ENCODE assay signal across 1 cellular context in the genomic region with DNA sequence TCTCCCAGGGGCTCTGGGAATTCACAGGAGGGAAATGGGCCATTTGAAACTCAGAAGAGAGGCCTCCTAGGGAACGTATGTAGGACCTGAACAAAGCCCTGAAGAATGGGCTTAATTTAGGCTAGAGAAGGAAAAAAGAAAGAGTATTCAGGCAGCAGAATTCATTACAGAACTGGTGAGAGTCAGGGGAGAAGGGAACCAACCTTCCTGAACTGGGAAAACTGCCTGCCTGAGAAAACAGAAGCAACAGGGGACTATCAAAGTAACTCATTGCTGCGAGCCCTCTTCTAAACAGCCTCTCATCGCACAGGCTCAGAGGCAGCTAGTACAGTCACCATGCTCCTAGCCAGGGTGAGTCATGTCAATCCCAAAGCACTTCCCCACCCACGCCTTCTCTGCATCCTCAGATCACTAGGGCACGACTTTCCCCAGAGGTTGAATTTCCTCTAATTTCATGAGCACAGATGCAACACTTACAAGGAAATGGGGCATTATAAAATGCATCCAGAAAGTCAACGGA.
TF ChIP-seq lines count a peak whose summit lies in the region.

No MANE protein-coding gene starts in this region.

TF ChIP-seq in K562, 482 proteins besides CTCF, POLR2A, EP300 and RAD21 (continued from another document):
- TF ChIP-seq ZNF318 (IDR thresholded peaks at IDR 0.05; ENCODE audit: borderline replicate concordance in 1 of 2, low read depth in 1 of 2) (0 out of 4 replicates have a peak, but pooled peaks of 1 of the 2 experiments have one; percentile 26), MBD2 (IDR thresholded peaks at IDR 0.05; ENCODE audit: borderline replicate concordance, low read depth) (no peak), BHLHE40 (IDR thresholded peaks at IDR 0.05; ENCODE audit: low read length) (peak; percentile 50; the same call in 1 of the 2 replicates), NR2C1 (IDR thresholded peaks at IDR 0.05) (no peak), NR2C1 (tag; IDR thresholded peaks at IDR 0.05) (peak; percentile 53), SMARCB1 (IDR thresholded peaks at IDR 0.05; ENCODE audit: insufficient read length, low read depth) (peak; percentile 52), NEUROD1 (IDR thresholded peaks at IDR 0.05; ENCODE audit: borderline replicate concordance, low read depth, low read length, partially characterized antibody) (peak; percentile 57), PBX2 (CRISPR knock-in tag; IDR thresholded peaks at IDR 0.05; ENCODE audit: low read depth) (no peak), PBX2 (tag; conservative IDR thresholded peaks at IDR 0.05; ENCODE audit: low read depth) (peak; percentile 22; the same call in 1 of the 2 replicates), CEBPB (tag; IDR thresholded peaks at IDR 0.05) (no peak)
